Comparison of ENCODE assay signal across 9 cellular contexts in genomic region chr21:31873275-31873695, GRCh38. TPM values are rescaled to one million over a fixed set of nuclear protein-coding genes. Genes with fewer than 3 reads are reported as not detected.
DNase-seq lines count a peak whose midpoint lies in the region; ATAC-seq and TF ChIP-seq lines count a peak whose summit lies in the region.
"Had no signal": no experiment of that assay in that cellular context is flagged by ENCODE, and none has a peak within 500 bp of the region (broad histone marks: within the 10 kb centered on the region; RNA-seq: fewer than 3 reads in every experiment).

No MANE protein-coding gene starts in this region.

- peaks cover 47 to 62% (median 58%) of the 10 kb centered on the region in 5 donors for H3K27me3 Mint-ChIP-seq in naive thymus-derived CD4-positive, alpha-beta T cell

- H3K4me1 Mint-ChIP-seq in naive thymus-derived CD4-positive, alpha-beta T cell, result peaks cover 5 to 15% (median 11%) of the 10 kb centered on the region in 7 donors

- no peaks in the 10 kb centered on the region for H3K9me3 Mint-ChIP-seq in naive thymus-derived CD4-positive, alpha-beta T cell
- H3K9me3 Mint-ChIP-seq: activated naive CD4-positive, alpha-beta T cell treated with anti-CD3 and anti-CD28 coated beads, Interleukin-2, amount 50 U/mL, for 24 hours had no signal

- H3K27ac ChIP-seq in effector memory CD4-positive, alpha-beta T cell (ENCODE audit: insufficient read depth, low read length, poor library complexity, severe bottlenecking), result no peak overlapping the region
- H3K27ac ChIP-seq in naive thymus-derived CD4-positive, alpha-beta T cell (ENCODE audit: low read depth, low read length), result no peak overlapping the region
- H3K27ac ChIP-seq in PC-9, result no peak overlapping the region

- H3K27me3 ChIP-seq in BJ (ENCODE audit: control insufficient read depth, insufficient read depth, low read length) (peaks cover 19% of the 10 kb centered on the region), PC-9 (ENCODE audit: insufficient read depth, low read depth) (peaks cover 14% of the 10 kb centered on the region; the same call in 1 of the 2 replicates)
- H3K27me3 ChIP-seq in effector memory CD4-positive, alpha-beta T cell (replicated peaks; ENCODE audit: control insufficient read depth, insufficient read depth, low read length, poor library complexity, severe bottlenecking), result peaks cover 18% of the 10 kb centered on the region
- peaks cover 0 to 4% of the 10 kb centered on the region in 2 donors for H3K27me3 ChIP-seq in naive thymus-derived CD4-positive, alpha-beta T cell (ENCODE audit: control insufficient read depth in 2 of 2, insufficient read depth in 2 of 2, low read length in 2 of 2)

- no peaks in the 10 kb centered on the region for H3K36me3 Mint-ChIP-seq in naive thymus-derived CD4-positive, alpha-beta T cell
- H3K36me3 Mint-ChIP-seq: activated naive CD4-positive, alpha-beta T cell treated with anti-CD3 and anti-CD28 coated beads, Interleukin-2, amount 50 U/mL, for 24 hours had no signal

- no peak overlapping the region for H2AFZ ChIP-seq in PC-9

- H3K27ac Mint-ChIP-seq in naive thymus-derived CD4-positive, alpha-beta T cell, result no peak overlapping the region
- H3K27ac Mint-ChIP-seq: activated naive CD4-positive, alpha-beta T cell treated with anti-CD3 and anti-CD28 coated beads, Interleukin-2, amount 50 U/mL, for 24 hours had no signal

- intact Hi-C loops in naive thymus-derived CD4-positive, alpha-beta T cell (cut with micrococcal nuclease), result loop anchor here in 1 of 2 donors (10.0 kb wide), 1 partner anchor 102 kb away; no protein-coding TSS in a partner anchor
- intact Hi-C loops in PC-9 (cut with micrococcal nuclease; ENCODE audit: unreplicated experiment), result no loop called here

- peak; percentile 27 for ATAC-seq in naive thymus-derived CD4-positive, alpha-beta T cell
- no peak for ATAC-seq in HG03442 (IDR thresholded peaks at IDR 0.05; ENCODE audit: unreplicated experiment)

- H3K4me2 ChIP-seq in PC-9, result no peak overlapping the region

- peaks cover 8% of the 10 kb centered on the region for H3K4me1 ChIP-seq in effector memory CD4-positive, alpha-beta T cell (ENCODE audit: control insufficient read depth, insufficient read depth, low read length, poor library complexity, severe bottlenecking)
- no peaks in the 10 kb centered on the region for H3K4me1 ChIP-seq in naive thymus-derived CD4-positive, alpha-beta T cell (ENCODE audit: control insufficient read depth in 2 of 2, insufficient read depth in 2 of 2, low read length in 2 of 2)
- H3K4me1 ChIP-seq in PC-9 (replicated peaks; ENCODE audit: insufficient read depth), result no peaks in the 10 kb centered on the region

- in situ Hi-C loops in KBM-7 (cut with MboI; ENCODE audit: low pct_unique_long_range_greater_than_20kb, low sequenced_read_pairs), result loop anchor here (25.0 kb wide), 1 partner anchor 389 kb away; no protein-coding TSS in a partner anchor

- H3K79me2 ChIP-seq in PC-9 (ENCODE audit: low read depth), result no peaks in the 10 kb centered on the region

- DNase-seq in BJ (ENCODE audit: low read depth) (no peak), KBM-7 (peak; percentile 45), GM19240 (ENCODE audit: insufficient read length, low spot score) (no peak), PC-9 (no peak), LoVo (ENCODE audit: low spot score) (no peak)
- DNase-seq in effector memory CD4-positive, alpha-beta T cell, result no peak
- DNase-seq in naive thymus-derived CD4-positive, alpha-beta T cell, result no peak

- POLR2A ChIA-PET in BJ (lab: Charles Lee) (no interaction called here), PC-9 (lab: Charles Lee; ENCODE audit: unreplicated experiment) (no interaction called here)
- POLR2A ChIA-PET in naive thymus-derived CD4-positive, alpha-beta T cell (lab: Charles Lee), result no interaction called here

- CTCF ChIA-PET in BJ (lab: Yijun Ruan, JAX), result interaction anchor here (0.9 to 2.9 kb wide), 15 partner anchors 11 to 385 kb away, joined by 3 to 16 read pairs (median 4); no protein-coding TSS in a partner anchor
- CTCF ChIA-PET in naive thymus-derived CD4-positive, alpha-beta T cell (lab: Charles Lee), result no interaction called here
- CTCF ChIA-PET in PC-9 (lab: Charles Lee), result no interaction called here

- peak overlapping the region; percentile 61 for H3K4me3 ChIP-seq in BJ (ENCODE audit: low read depth, low read length)
- H3K4me3 ChIP-seq in effector memory CD4-positive, alpha-beta T cell (ENCODE audit: insufficient read depth, low read depth, low read length, poor library complexity, severe bottlenecking), result peak overlapping the region; percentile 39
- no peak overlapping the region for H3K4me3 ChIP-seq in naive thymus-derived CD4-positive, alpha-beta T cell (ENCODE audit: low read length)
- H3K4me3 ChIP-seq in PC-9, result no peak overlapping the region

- TF ChIP-seq CTCF in BJ (IDR thresholded peaks at IDR 0.05; ENCODE audit: insufficient read depth, low read depth, low read length), result no peak
- no peak for TF ChIP-seq CTCF in PC-9 (conservative IDR thresholded peaks at IDR 0.05)

- no peaks in the 10 kb centered on the region for H3K9me2 ChIP-seq in PC-9 (ENCODE audit: insufficient read depth)

- H3K4me3 Mint-ChIP-seq in naive thymus-derived CD4-positive, alpha-beta T cell, result peak overlapping the region in 1 of 10 donors; percentile 86
- H3K4me3 Mint-ChIP-seq: activated naive CD4-positive, alpha-beta T cell treated with anti-CD3 and anti-CD28 coated beads, Interleukin-2, amount 50 U/mL, for 24 hours had no signal

- H3K9me3 ChIP-seq in effector memory CD4-positive, alpha-beta T cell (ENCODE audit: control insufficient read depth, low read length), result no peaks in the 10 kb centered on the region
- H3K9me3 ChIP-seq in naive thymus-derived CD4-positive, alpha-beta T cell (ENCODE audit: control insufficient read depth in 2 of 3, low read length in 3 of 3), result no peaks in the 10 kb centered on the region
- no peaks in the 10 kb centered on the region for H3K9me3 ChIP-seq in PC-9 (ENCODE audit: insufficient read depth, low read depth)

- H3K36me3 ChIP-seq in BJ (ENCODE audit: control insufficient read depth, insufficient read depth, low read length) (no peaks in the 10 kb centered on the region), PC-9 (ENCODE audit: low read depth) (no peaks in the 10 kb centered on the region)
- H3K36me3 ChIP-seq in effector memory CD4-positive, alpha-beta T cell (ENCODE audit: control insufficient read depth, insufficient read depth, low read length), result no peaks in the 10 kb centered on the region
- H3K36me3 ChIP-seq in naive thymus-derived CD4-positive, alpha-beta T cell (ENCODE audit: control insufficient read depth in 2 of 3, insufficient read depth in 3 of 3, low read length in 3 of 3), result no peaks in the 10 kb centered on the region

- no peaks in the 10 kb centered on the region for H3F3A ChIP-seq in PC-9 (ENCODE audit: insufficient read depth, low read depth)

- BruUV-seq in PC-9 (replicated peaks; lab: Mats Ljungman, UMichigan), result no TSS peak

- no peaks in the 10 kb centered on the region for H4K20me1 ChIP-seq in PC-9 (ENCODE audit: insufficient read depth)

RNA-seq across cellular contexts. Expression of gene HUNK, which starts 0.5 kb away (rescaled TPM):
- polyA plus RNA-seq in BJ (2011; rRNA removed), result 0.28 and 0.70 TPM in 2 replicates
- 0.28 and 1.5 TPM in 2 replicates for polyA minus RNA-seq in BJ (2011; rRNA and poly(A)+ RNA removed)
- under 1 TPM in 3 of 5 experiments, not detected in 2; 0.16 to 0.54 (median 0.30) TPM for total RNA-seq in naive thymus-derived CD4-positive, alpha-beta T cell
- not detected for polyA plus RNA-seq in naive thymus-derived CD4-positive, alpha-beta T cell
- total RNA-seq in PC-9 (2021), result not detected in 2 replicates

Comparison
In these comparisons a context has a peak if more than half of its experiments do, and no peak if none do; other contexts are left out.
1. H3K4me3 ChIP-seq: peak in BJ (single experiment) and effector memory CD4-positive, alpha-beta T cell (single experiment); none in naive thymus-derived CD4-positive, alpha-beta T cell (single experiment) and PC-9 (single experiment).